In genomic region chr15:41827880-41828746, GRCh38 we compare ENCODE assay signal across 1 cellular context.
TF ChIP-seq lines count a peak whose summit lies in the region.

JMJD7 (plus strand) TSS chr15:41828092; CDS start chr15:41828125, 33 bp downstream.

TF ChIP-seq in HepG2, 621 proteins besides CTCF, POLR2A, EP300 and RAD21 (continued from another document and continues in another):
- TF ChIP-seq, protein P1, sequence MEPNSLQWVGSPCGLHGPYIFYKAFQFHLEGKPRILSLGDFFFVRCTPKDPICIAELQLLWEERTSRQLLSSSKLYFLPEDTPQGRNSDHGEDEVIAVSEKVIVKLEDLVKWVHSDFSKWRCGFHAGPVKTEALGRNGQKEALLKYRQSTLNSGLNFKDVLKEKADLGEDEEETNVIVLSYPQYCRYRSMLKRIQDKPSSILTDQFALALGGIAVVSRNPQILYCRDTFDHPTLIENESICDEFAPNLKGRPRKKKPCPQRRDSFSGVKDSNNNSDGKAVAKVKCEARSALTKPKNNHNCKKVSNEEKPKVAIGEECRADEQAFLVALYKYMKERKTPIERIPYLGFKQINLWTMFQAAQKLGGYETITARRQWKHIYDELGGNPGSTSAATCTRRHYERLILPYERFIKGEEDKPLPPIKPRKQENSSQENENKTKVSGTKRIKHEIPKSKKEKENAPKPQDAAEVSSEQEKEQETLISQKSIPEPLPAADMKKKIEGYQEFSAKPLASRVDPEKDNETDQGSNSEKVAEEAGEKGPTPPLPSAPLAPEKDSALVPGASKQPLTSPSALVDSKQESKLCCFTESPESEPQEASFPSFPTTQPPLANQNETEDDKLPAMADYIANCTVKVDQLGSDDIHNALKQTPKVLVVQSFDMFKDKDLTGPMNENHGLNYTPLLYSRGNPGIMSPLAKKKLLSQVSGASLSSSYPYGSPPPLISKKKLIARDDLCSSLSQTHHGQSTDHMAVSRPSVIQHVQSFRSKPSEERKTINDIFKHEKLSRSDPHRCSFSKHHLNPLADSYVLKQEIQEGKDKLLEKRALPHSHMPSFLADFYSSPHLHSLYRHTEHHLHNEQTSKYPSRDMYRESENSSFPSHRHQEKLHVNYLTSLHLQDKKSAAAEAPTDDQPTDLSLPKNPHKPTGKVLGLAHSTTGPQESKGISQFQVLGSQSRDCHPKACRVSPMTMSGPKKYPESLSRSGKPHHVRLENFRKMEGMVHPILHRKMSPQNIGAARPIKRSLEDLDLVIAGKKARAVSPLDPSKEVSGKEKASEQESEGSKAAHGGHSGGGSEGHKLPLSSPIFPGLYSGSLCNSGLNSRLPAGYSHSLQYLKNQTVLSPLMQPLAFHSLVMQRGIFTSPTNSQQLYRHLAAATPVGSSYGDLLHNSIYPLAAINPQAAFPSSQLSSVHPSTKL (CRISPR knock-in tag; IDR thresholded peaks at IDR 0.05): peak; percentile 63; the same call in 1 of the 2 replicates
- no peak for TF ChIP-seq SOX5 (CRISPR knock-in tag; IDR thresholded peaks at IDR 0.05; ENCODE audit: borderline replicate concordance)
- no peak for TF ChIP-seq KLF9 (CRISPR knock-in tag; IDR thresholded peaks at IDR 0.05; ENCODE audit: low read depth)
- TF ChIP-seq ZNF30 (CRISPR knock-in tag; IDR thresholded peaks at IDR 0.05): no peak
- TF ChIP-seq ZNF33B (CRISPR knock-in tag; IDR thresholded peaks at IDR 0.05): no peak
- TF ChIP-seq SMAD1 (CRISPR knock-in tag; IDR thresholded peaks at IDR 0.05; ENCODE audit: borderline replicate concordance, low read depth): no peak
- TF ChIP-seq ZNF720 (CRISPR knock-in tag; IDR thresholded peaks at IDR 0.05): no peak
- TF ChIP-seq ZSCAN29 (CRISPR knock-in tag; conservative IDR thresholded peaks at IDR 0.05): no peak
- no peak for TF ChIP-seq MATR3 (CRISPR knock-in tag; IDR thresholded peaks at IDR 0.05)
- no peak; the same call in 1 of the 2 replicates for TF ChIP-seq CAMTA2 (CRISPR knock-in tag; IDR thresholded peaks at IDR 0.05; ENCODE audit: borderline replicate concordance)
- TF ChIP-seq GLMP (CRISPR knock-in tag; IDR thresholded peaks at IDR 0.05; ENCODE audit: borderline replicate concordance): no peak
- TF ChIP-seq RFX1 (IDR thresholded peaks at IDR 0.05): no peak
- no peak for TF ChIP-seq CCAR2 (optimal IDR thresholded peaks at IDR 0.05; ENCODE audit: low read depth, low read length)
- TF ChIP-seq ZNF652 (CRISPR knock-in tag; IDR thresholded peaks at IDR 0.05; ENCODE audit: borderline replicate concordance, low read depth): no peak
- TF ChIP-seq, protein P2, sequence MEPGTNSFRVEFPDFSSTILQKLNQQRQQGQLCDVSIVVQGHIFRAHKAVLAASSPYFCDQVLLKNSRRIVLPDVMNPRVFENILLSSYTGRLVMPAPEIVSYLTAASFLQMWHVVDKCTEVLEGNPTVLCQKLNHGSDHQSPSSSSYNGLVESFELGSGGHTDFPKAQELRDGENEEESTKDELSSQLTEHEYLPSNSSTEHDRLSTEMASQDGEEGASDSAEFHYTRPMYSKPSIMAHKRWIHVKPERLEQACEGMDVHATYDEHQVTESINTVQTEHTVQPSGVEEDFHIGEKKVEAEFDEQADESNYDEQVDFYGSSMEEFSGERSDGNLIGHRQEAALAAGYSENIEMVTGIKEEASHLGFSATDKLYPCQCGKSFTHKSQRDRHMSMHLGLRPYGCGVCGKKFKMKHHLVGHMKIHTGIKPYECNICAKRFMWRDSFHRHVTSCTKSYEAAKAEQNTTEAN (CRISPR knock-in tag; conservative IDR thresholded peaks at IDR 0.05): no peak
- TF ChIP-seq ZNF451 (CRISPR knock-in tag; IDR thresholded peaks at IDR 0.05): no peak
- TF ChIP-seq LCORL (IDR thresholded peaks at IDR 0.05): no peak
- no peak for TF ChIP-seq LCORL (CRISPR knock-in tag; IDR thresholded peaks at IDR 0.05)
- no peak for TF ChIP-seq ATM (IDR thresholded peaks at IDR 0.05; ENCODE audit: borderline replicate concordance)
- TF ChIP-seq CHD4 (IDR thresholded peaks at IDR 0.05; ENCODE audit: borderline replicate concordance, low read length): no peak
- no peak for TF ChIP-seq ZNF737 (CRISPR knock-in tag; IDR thresholded peaks at IDR 0.05; ENCODE audit: borderline replicate concordance)
- TF ChIP-seq, protein P3, sequence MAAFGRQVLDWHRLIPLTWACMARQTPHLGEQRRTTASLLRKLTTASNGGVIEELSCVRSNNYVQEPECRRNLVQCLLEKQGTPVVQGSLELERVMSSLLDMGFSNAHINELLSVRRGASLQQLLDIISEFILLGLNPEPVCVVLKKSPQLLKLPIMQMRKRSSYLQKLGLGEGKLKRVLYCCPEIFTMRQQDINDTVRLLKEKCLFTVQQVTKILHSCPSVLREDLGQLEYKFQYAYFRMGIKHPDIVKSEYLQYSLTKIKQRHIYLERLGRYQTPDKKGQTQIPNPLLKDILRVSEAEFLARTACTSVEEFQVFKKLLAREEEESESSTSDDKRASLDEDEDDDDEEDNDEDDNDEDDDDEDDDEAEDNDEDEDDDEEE (CRISPR knock-in tag; IDR thresholded peaks at IDR 0.05): peak; percentile 52; the same call in 1 of the 2 replicates
- no peak for TF ChIP-seq ZFAT (CRISPR knock-in tag; conservative IDR thresholded peaks at IDR 0.05)
- TF ChIP-seq, protein P4, sequence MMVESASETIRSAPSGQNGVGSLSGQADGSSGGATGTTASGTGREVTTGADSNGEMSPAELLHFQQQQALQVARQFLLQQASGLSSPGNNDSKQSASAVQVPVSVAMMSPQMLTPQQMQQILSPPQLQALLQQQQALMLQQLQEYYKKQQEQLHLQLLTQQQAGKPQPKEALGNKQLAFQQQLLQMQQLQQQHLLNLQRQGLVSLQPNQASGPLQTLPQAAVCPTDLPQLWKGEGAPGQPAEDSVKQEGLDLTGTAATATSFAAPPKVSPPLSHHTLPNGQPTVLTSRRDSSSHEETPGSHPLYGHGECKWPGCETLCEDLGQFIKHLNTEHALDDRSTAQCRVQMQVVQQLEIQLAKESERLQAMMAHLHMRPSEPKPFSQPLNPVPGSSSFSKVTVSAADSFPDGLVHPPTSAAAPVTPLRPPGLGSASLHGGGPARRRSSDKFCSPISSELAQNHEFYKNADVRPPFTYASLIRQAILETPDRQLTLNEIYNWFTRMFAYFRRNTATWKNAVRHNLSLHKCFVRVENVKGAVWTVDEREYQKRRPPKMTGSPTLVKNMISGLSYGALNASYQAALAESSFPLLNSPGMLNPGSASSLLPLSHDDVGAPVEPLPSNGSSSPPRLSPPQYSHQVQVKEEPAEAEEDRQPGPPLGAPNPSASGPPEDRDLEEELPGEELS (CRISPR knock-in tag; IDR thresholded peaks at IDR 0.05): no peak
- TF ChIP-seq NBN (conservative IDR thresholded peaks at IDR 0.05): no peak
- TF ChIP-seq EZH2 (conservative IDR thresholded peaks at IDR 0.05; ENCODE audit: low read depth, low read length): no peak
- TF ChIP-seq, protein P5, sequence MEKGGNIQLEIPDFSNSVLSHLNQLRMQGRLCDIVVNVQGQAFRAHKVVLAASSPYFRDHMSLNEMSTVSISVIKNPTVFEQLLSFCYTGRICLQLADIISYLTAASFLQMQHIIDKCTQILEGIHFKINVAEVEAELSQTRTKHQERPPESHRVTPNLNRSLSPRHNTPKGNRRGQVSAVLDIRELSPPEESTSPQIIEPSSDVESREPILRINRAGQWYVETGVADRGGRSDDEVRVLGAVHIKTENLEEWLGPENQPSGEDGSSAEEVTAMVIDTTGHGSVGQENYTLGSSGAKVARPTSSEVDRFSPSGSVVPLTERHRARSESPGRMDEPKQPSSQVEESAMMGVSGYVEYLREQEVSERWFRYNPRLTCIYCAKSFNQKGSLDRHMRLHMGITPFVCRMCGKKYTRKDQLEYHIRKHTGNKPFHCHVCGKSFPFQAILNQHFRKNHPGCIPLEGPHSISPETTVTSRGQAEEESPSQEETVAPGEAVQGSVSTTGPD (CRISPR knock-in tag; IDR thresholded peaks at IDR 0.05): no peak
- peak; percentile 37; the same call in 1 of the 2 replicates for TF ChIP-seq ZIK1 (CRISPR knock-in tag; IDR thresholded peaks at IDR 0.05; ENCODE audit: borderline replicate concordance, low read depth)
- TF ChIP-seq, protein P6, sequence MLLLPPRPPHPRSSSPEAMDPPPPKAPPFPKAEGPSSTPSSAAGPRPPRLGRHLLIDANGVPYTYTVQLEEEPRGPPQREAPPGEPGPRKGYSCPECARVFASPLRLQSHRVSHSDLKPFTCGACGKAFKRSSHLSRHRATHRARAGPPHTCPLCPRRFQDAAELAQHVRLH (CRISPR knock-in tag; IDR thresholded peaks at IDR 0.05; ENCODE audit: borderline replicate concordance, low read depth): no peak
- TF ChIP-seq EHMT2 (IDR thresholded peaks at IDR 0.05; ENCODE audit: borderline replicate concordance, low read depth, low read length): no peak
- TF ChIP-seq, protein P7, sequence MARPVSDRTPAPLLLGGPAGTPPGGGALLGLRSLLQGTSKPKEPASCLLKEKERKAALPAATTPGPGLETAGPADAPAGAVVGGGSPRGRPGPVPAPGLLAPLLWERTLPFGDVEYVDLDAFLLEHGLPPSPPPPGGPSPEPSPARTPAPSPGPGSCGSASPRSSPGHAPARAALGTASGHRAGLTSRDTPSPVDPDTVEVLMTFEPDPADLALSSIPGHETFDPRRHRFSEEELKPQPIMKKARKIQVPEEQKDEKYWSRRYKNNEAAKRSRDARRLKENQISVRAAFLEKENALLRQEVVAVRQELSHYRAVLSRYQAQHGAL (CRISPR knock-in tag; IDR thresholded peaks at IDR 0.05; ENCODE audit: not compliant biosample characterization): no peak
- TF ChIP-seq MYC (CRISPR knock-in tag; IDR thresholded peaks at IDR 0.05; ENCODE audit: borderline replicate concordance): peak; percentile 16; the same call in 1 of the 2 replicates
- TF ChIP-seq CBX5 (CRISPR knock-in tag; IDR thresholded peaks at IDR 0.05; ENCODE audit: borderline replicate concordance): no peak
- no peak for TF ChIP-seq PHB2 (IDR thresholded peaks at IDR 0.05; ENCODE audit: partially characterized antibody)
- TF ChIP-seq ZNF646 (CRISPR knock-in tag; IDR thresholded peaks at IDR 0.05): no peak
- TF ChIP-seq HNF4A (CRISPR knock-in tag; IDR thresholded peaks at IDR 0.05): no peak
- no peak for TF ChIP-seq ZNF678 (CRISPR knock-in tag; IDR thresholded peaks at IDR 0.05)
- TF ChIP-seq ZNF253 (CRISPR knock-in tag; IDR thresholded peaks at IDR 0.05; ENCODE audit: borderline replicate concordance): no peak
- TF ChIP-seq FOXK2 (IDR thresholded peaks at IDR 0.05): no peak
- TF ChIP-seq FOXC1 (CRISPR knock-in tag; IDR thresholded peaks at IDR 0.05; ENCODE audit: borderline replicate concordance): no peak
- no peak for TF ChIP-seq CENPBD1 (CRISPR knock-in tag; IDR thresholded peaks at IDR 0.05; ENCODE audit: borderline replicate concordance, low read depth)
- TF ChIP-seq AGO2 (optimal IDR thresholded peaks at IDR 0.05; ENCODE audit: low read depth, low read length): no peak
- TF ChIP-seq, protein P8, sequence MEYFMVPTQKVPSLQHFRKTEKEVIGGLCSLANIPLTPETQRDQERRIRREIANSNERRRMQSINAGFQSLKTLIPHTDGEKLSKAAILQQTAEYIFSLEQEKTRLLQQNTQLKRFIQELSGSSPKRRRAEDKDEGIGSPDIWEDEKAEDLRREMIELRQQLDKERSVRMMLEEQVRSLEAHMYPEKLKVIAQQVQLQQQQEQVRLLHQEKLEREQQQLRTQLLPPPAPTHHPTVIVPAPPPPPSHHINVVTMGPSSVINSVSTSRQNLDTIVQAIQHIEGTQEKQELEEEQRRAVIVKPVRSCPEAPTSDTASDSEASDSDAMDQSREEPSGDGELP (IDR thresholded peaks at IDR 0.05; ENCODE audit: borderline replicate concordance, low read depth): no peak; the same call in 1 of the 2 replicates
